14 cellular contexts compared by ENCODE assay signal in genomic region chr17:6591599-6592158, GRCh38. TPM values are rescaled to one million over a fixed set of nuclear protein-coding genes. Genes with fewer than 3 reads are reported as not detected.
A peak's percentile ranks its signal among the peaks of the same experiment; 100 is the strongest.
DNase-seq lines count a peak whose midpoint lies in the region; ATAC-seq, FAIRE-seq and TF ChIP-seq lines count a peak whose summit lies in the region.
"Had no signal": no experiment of that assay in that cellular context is flagged by ENCODE, and none has a peak within 500 bp of the region (broad histone marks: within the 10 kb centered on the region; RNA-seq: fewer than 3 reads in every experiment).

No MANE protein-coding gene starts in this region.

- no peak for ATAC-seq in activated naive CD8-positive, alpha-beta T cell treated with anti-CD3 and anti-CD28 coated beads, Interleukin-2, amount 10 ng/mL, durations not matched to agents 7 days and 5 days (ENCODE audit: low read depth)
- ATAC-seq in HG02973 (IDR thresholded peaks at IDR 0.05; ENCODE audit: unreplicated experiment) (no peak), GM21528 (IDR thresholded peaks at IDR 0.05; ENCODE audit: low FRiP score, unreplicated experiment) (no peak)

- no peak for DNase-seq in activated naive CD8-positive, alpha-beta T cell treated with anti-CD3 and anti-CD28 coated beads, Interleukin-2, amount 10 ng/mL, durations not matched to agents 7 days and 5 days
- no peak for DNase-seq in activated naive CD8-positive, alpha-beta T cell treated with anti-CD3 and anti-CD28 coated beads for 36 hours
- DNase-seq in astrocyte (ENCODE audit: low read depth): peak; percentile 85
- peak; percentile 86 for DNase-seq in glomerular visceral epithelial cell (ENCODE audit: extremely low spot score)
- peak; percentile 46 for DNase-seq in urothelium cell line (ENCODE audit: low spot score)
- DNase-seq in Karpas-422: no peak
- DNase-seq: activated CD4-positive, CD25-positive, alpha-beta regulatory T cell treated with anti-CD3 and anti-CD28 coated beads, Interleukin-2, amount 50 U/mL, for 72 hours; activated gamma-delta T cell treated with Interleukin-2 at 50 U/mL for 16 hours; NCI-H2081; stimulated activated CD4-positive, alpha-beta T cell treated with anti-CD3 and anti-CD28 coated beads, Interleukin-4, amount 100 ng/mL, for 4 hours; substantia nigra had no signal

- no peaks in the 10 kb centered on the region for H3K9me3 Mint-ChIP-seq in activated naive CD8-positive, alpha-beta T cell treated with anti-CD3 and anti-CD28 coated beads, Interleukin-2, amount 10 ng/mL, durations not matched to agents 7 days and 5 days
- H3K9me3 Mint-ChIP-seq in activated naive CD8-positive, alpha-beta T cell treated with anti-CD3 and anti-CD28 coated beads for 36 hours: no peaks in the 10 kb centered on the region
- no peaks in the 10 kb centered on the region for H3K9me3 Mint-ChIP-seq in astrocyte (ENCODE audit: unreplicated experiment)

- POLR2A ChIA-PET in activated naive CD8-positive, alpha-beta T cell treated with anti-CD3 and anti-CD28 coated beads, Interleukin-2, amount 10 ng/mL, durations not matched to agents 7 days and 5 days (lab: Charles Lee): interaction anchor here (0.6 kb wide), 1 partner anchor 1073 kb away, joined by 4 read pairs; no protein-coding TSS in a partner anchor

- peaks cover 12% of the 10 kb centered on the region for H3K4me1 Mint-ChIP-seq in activated naive CD8-positive, alpha-beta T cell treated with anti-CD3 and anti-CD28 coated beads, Interleukin-2, amount 10 ng/mL, durations not matched to agents 7 days and 5 days
- no peaks in the 10 kb centered on the region for H3K4me1 Mint-ChIP-seq in activated naive CD8-positive, alpha-beta T cell treated with anti-CD3 and anti-CD28 coated beads for 36 hours
- H3K4me1 Mint-ChIP-seq in astrocyte (ENCODE audit: low read depth, unreplicated experiment): peaks cover 17% of the 10 kb centered on the region

- H3K4me3 Mint-ChIP-seq in activated naive CD8-positive, alpha-beta T cell treated with anti-CD3 and anti-CD28 coated beads, Interleukin-2, amount 10 ng/mL, durations not matched to agents 7 days and 5 days: peak overlapping the region; percentile 8
- no peak overlapping the region for H3K4me3 Mint-ChIP-seq in activated naive CD8-positive, alpha-beta T cell treated with anti-CD3 and anti-CD28 coated beads for 36 hours
- H3K4me3 Mint-ChIP-seq in astrocyte (ENCODE audit: unreplicated experiment): no peak overlapping the region

- no peaks in the 10 kb centered on the region for H3K79me2 ChIP-seq in astrocyte (ENCODE audit: insufficient read depth, low read length)
- no peaks in the 10 kb centered on the region for H3K79me2 ChIP-seq in Karpas-422 (ENCODE audit: low read length)
- H3K79me2 ChIP-seq: parathyroid adenoma had no signal

- TF ChIP-seq CTCF in astrocyte (IDR thresholded peaks at IDR 0.05; ENCODE audit: insufficient read depth, low read depth, low read length): no peak

- H3K9me3 ChIP-seq in astrocyte (ENCODE audit: insufficient read depth, low read depth, low read length): no peaks in the 10 kb centered on the region
- no peaks in the 10 kb centered on the region for H3K9me3 ChIP-seq in Karpas-422 (ENCODE audit: low read length)

- no peaks in the 10 kb centered on the region for H3K9me2 ChIP-seq in Karpas-422 (replicated peaks; ENCODE audit: insufficient read depth, low read length)

- peak; percentile 5 for FAIRE-seq in astrocyte (lab: Jason Lieb, UNC)
- FAIRE-seq in urothelium cell line (lab: Jason Lieb, UNC): no peak

- H3K27ac ChIP-seq in astrocyte (ENCODE audit: low read depth, low read length) (peak overlapping the region; percentile 42), Karpas-422 (ENCODE audit: low read length) (no peak overlapping the region)
- H3K27ac ChIP-seq: parathyroid adenoma had no signal

- H3K4me2 ChIP-seq in astrocyte (ENCODE audit: low read length) (peak overlapping the region; percentile 47), Karpas-422 (ENCODE audit: low read depth, low read length, poor library complexity, severe bottlenecking) (no peak overlapping the region)

- H3K4me1 ChIP-seq in astrocyte (ENCODE audit: insufficient read depth, low read length) (peaks cover 13% of the 10 kb centered on the region), Karpas-422 (ENCODE audit: low read length) (no peaks in the 10 kb centered on the region)
- H3K4me1 ChIP-seq: parathyroid adenoma had no signal

- H3K9ac ChIP-seq in astrocyte (ENCODE audit: low read length) (peak overlapping the region; percentile 20), Karpas-422 (ENCODE audit: low read length) (no peak overlapping the region)
- H3K9ac ChIP-seq: parathyroid adenoma had no signal

- H3K4me3 ChIP-seq in astrocyte (ENCODE audit: insufficient read depth, low read depth, low read length) (no peak overlapping the region), Karpas-422 (ENCODE audit: low read length) (no peak overlapping the region)

- H3K27me3 Mint-ChIP-seq in activated naive CD8-positive, alpha-beta T cell treated with anti-CD3 and anti-CD28 coated beads, Interleukin-2, amount 10 ng/mL, durations not matched to agents 7 days and 5 days: no peaks in the 10 kb centered on the region
- no peaks in the 10 kb centered on the region for H3K27me3 Mint-ChIP-seq in activated naive CD8-positive, alpha-beta T cell treated with anti-CD3 and anti-CD28 coated beads for 36 hours
- no peaks in the 10 kb centered on the region for H3K27me3 Mint-ChIP-seq in astrocyte (ENCODE audit: low read depth, unreplicated experiment)

- peak overlapping the region; percentile 66 for H3K27ac Mint-ChIP-seq in activated naive CD8-positive, alpha-beta T cell treated with anti-CD3 and anti-CD28 coated beads, Interleukin-2, amount 10 ng/mL, durations not matched to agents 7 days and 5 days
- no peak overlapping the region for H3K27ac Mint-ChIP-seq in activated naive CD8-positive, alpha-beta T cell treated with anti-CD3 and anti-CD28 coated beads for 36 hours
- H3K27ac Mint-ChIP-seq in astrocyte (ENCODE audit: unreplicated experiment): peak overlapping the region; percentile 96

- H2AFZ ChIP-seq in astrocyte (ENCODE audit: low read depth, low read length): no peak overlapping the region
- no peak overlapping the region for H2AFZ ChIP-seq in Karpas-422 (ENCODE audit: low read length)
- H2AFZ ChIP-seq: parathyroid adenoma had no signal

- H3K36me3 ChIP-seq in astrocyte (ENCODE audit: insufficient read depth, low read length) (peaks cover 53% of the 10 kb centered on the region), Karpas-422 (ENCODE audit: insufficient read depth, low read length) (peaks cover 59% of the 10 kb centered on the region)

- H3K27me3 ChIP-seq in astrocyte (ENCODE audit: insufficient read depth, low read length) (no peaks in the 10 kb centered on the region), Karpas-422 (ENCODE audit: low read length) (no peaks in the 10 kb centered on the region)

- H3K36me3 Mint-ChIP-seq in activated naive CD8-positive, alpha-beta T cell treated with anti-CD3 and anti-CD28 coated beads, Interleukin-2, amount 10 ng/mL, durations not matched to agents 7 days and 5 days: peaks cover 35% of the 10 kb centered on the region
- peaks cover 43% of the 10 kb centered on the region for H3K36me3 Mint-ChIP-seq in activated naive CD8-positive, alpha-beta T cell treated with anti-CD3 and anti-CD28 coated beads for 36 hours
- H3K36me3 Mint-ChIP-seq in astrocyte (ENCODE audit: low read depth, unreplicated experiment): peaks cover 13% of the 10 kb centered on the region

- H4K20me1 ChIP-seq in astrocyte (ENCODE audit: insufficient read depth, low read length) (peaks cover 21% of the 10 kb centered on the region), Karpas-422 (ENCODE audit: insufficient read depth, low read depth, low read length) (no peaks in the 10 kb centered on the region)

RNA-seq across cellular contexts. Expression of gene PITPNM3, which starts 35.3 kb away (rescaled TPM):
- under 1 TPM; 0.64 to 0.77 TPM for total RNA-seq in activated naive CD8-positive, alpha-beta T cell treated with anti-CD3 and anti-CD28 coated beads, Interleukin-2, amount 10 ng/mL, durations not matched to agents 7 days and 5 days
- total RNA-seq in activated naive CD8-positive, alpha-beta T cell treated with anti-CD3 and anti-CD28 coated beads for 36 hours: under 1 TPM; 0.49 to 0.72 TPM
- 1.0 and 1.3 TPM in 2 replicates for total RNA-seq in astrocyte
- total RNA-seq in Karpas-422 (2014; rRNA removed; shearing (Covaris generic); ENCODE audit: low replicate concordance): 0.04 and 0.43 TPM in 2 replicates

RNA-seq across cellular contexts. Expression of gene KIAA0753, which starts 48.8 kb away (rescaled TPM):
- total RNA-seq in activated naive CD8-positive, alpha-beta T cell treated with anti-CD3 and anti-CD28 coated beads, Interleukin-2, amount 10 ng/mL, durations not matched to agents 7 days and 5 days: 10 to 100 TPM; 17.0 to 18.2 TPM
- total RNA-seq in activated naive CD8-positive, alpha-beta T cell treated with anti-CD3 and anti-CD28 coated beads for 36 hours: 10 to 100 TPM; 14.8 to 15.8 TPM
- total RNA-seq in astrocyte: 23.3 and 25.4 TPM in 2 replicates
- 13.7 and 30.5 TPM in 2 replicates for total RNA-seq in Karpas-422 (2014; rRNA removed; shearing (Covaris generic); ENCODE audit: low replicate concordance)

RNA-seq across cellular contexts. Expression of gene TXNDC17, which starts 49.2 kb away (rescaled TPM):
- 10 to 100 TPM; 52.7 to 54.6 TPM for total RNA-seq in activated naive CD8-positive, alpha-beta T cell treated with anti-CD3 and anti-CD28 coated beads, Interleukin-2, amount 10 ng/mL, durations not matched to agents 7 days and 5 days
- 100 to 1,000 TPM; 127 to 128 TPM for total RNA-seq in activated naive CD8-positive, alpha-beta T cell treated with anti-CD3 and anti-CD28 coated beads for 36 hours
- total RNA-seq in astrocyte: 141 and 158 TPM in 2 replicates
- 75.4 and 83.2 TPM in 2 replicates for total RNA-seq in Karpas-422 (2014; rRNA removed; shearing (Covaris generic); ENCODE audit: low replicate concordance)

RNA-seq across cellular contexts. Expression of gene MED31, which starts 59.7 kb away (rescaled TPM):
- 10 to 100 TPM; 23.1 to 23.2 TPM for total RNA-seq in activated naive CD8-positive, alpha-beta T cell treated with anti-CD3 and anti-CD28 coated beads, Interleukin-2, amount 10 ng/mL, durations not matched to agents 7 days and 5 days
- 10 to 100 TPM; 20.1 to 21.6 TPM for total RNA-seq in activated naive CD8-positive, alpha-beta T cell treated with anti-CD3 and anti-CD28 coated beads for 36 hours
- 21.0 and 22.8 TPM in 2 replicates for total RNA-seq in astrocyte
- total RNA-seq in Karpas-422 (2014; rRNA removed; shearing (Covaris generic); ENCODE audit: low replicate concordance): 11.0 and 45.3 TPM in 2 replicates

RNA-seq across cellular contexts. Expression of gene C17orf100, which starts 59.9 kb away (rescaled TPM):
- 1 to 10 TPM; 2.0 to 2.5 TPM for total RNA-seq in activated naive CD8-positive, alpha-beta T cell treated with anti-CD3 and anti-CD28 coated beads, Interleukin-2, amount 10 ng/mL, durations not matched to agents 7 days and 5 days
- 1 to 10 TPM; 1.4 to 1.8 TPM for total RNA-seq in activated naive CD8-positive, alpha-beta T cell treated with anti-CD3 and anti-CD28 coated beads for 36 hours
- total RNA-seq in astrocyte: 3.1 and 4.1 TPM in 2 replicates
- total RNA-seq in Karpas-422 (2014; rRNA removed; shearing (Covaris generic); ENCODE audit: low replicate concordance): 0.18 TPM in 1 of 2 replicates, not detected in the other

Comparison
In these comparisons a context has a peak if more than half of its experiments do, and no peak if none do; other contexts are left out.
1. DNase-seq: peak in astrocyte (single experiment), glomerular visceral epithelial cell (single experiment) and urothelium cell line (single experiment); none in activated naive CD8-positive, alpha-beta T cell treated with anti-CD3 and anti-CD28 coated beads, Interleukin-2, amount 10 ng/mL, durations not matched to agents 7 days and 5 days (single experiment), activated naive CD8-positive, alpha-beta T cell treated with anti-CD3 and anti-CD28 coated beads for 36 hours (single experiment) and Karpas-422 (single experiment).